In the genomic region with DNA sequence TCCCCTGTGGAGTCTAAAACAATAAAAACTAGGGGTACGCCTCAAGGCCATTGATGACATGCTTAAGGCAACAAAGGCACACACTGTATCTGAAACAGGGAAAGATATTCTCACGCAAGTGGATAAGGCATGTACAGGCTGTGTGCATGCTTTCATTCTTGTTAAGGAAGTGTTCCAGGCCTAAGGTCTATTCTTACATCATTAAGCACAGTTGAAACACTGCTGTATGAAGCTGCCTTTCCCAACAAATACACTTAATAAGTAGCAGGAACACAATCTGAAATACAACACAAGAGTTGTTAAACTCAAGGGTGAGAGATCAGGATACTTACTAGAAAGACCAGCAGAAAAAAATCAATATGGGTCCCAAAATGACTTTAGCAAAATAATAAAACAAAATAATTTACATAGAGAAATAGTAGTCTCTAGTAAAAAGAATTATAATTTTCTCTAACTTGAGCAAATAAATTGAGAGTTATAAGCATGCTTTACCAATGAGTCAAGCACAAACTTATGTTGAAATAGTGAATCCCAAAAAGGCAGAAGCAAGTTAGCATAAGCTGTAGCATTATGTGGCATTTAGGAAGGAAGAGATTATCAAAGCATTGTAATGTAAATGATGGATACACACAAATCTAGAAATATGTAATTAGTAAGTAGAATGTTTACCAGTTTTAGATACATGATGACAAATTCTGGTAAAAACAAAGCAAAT, we compare ENCODE assay signal across 1 cellular context.
TF ChIP-seq lines count a peak whose summit lies in the region.

No MANE protein-coding gene starts in this region.

TF ChIP-seq in IMR-90, 13 proteins besides CTCF, POLR2A, EP300 and RAD21:
- TF ChIP-seq MXI1 (IDR thresholded peaks at IDR 0.05; ENCODE audit: borderline replicate concordance, low read depth, low read length) (no peak), CEBPB (IDR thresholded peaks at IDR 0.05; ENCODE audit: low read depth, low read length) (peak; percentile 65)
